1 cellular context compared by ENCODE assay signal in the genomic region with DNA sequence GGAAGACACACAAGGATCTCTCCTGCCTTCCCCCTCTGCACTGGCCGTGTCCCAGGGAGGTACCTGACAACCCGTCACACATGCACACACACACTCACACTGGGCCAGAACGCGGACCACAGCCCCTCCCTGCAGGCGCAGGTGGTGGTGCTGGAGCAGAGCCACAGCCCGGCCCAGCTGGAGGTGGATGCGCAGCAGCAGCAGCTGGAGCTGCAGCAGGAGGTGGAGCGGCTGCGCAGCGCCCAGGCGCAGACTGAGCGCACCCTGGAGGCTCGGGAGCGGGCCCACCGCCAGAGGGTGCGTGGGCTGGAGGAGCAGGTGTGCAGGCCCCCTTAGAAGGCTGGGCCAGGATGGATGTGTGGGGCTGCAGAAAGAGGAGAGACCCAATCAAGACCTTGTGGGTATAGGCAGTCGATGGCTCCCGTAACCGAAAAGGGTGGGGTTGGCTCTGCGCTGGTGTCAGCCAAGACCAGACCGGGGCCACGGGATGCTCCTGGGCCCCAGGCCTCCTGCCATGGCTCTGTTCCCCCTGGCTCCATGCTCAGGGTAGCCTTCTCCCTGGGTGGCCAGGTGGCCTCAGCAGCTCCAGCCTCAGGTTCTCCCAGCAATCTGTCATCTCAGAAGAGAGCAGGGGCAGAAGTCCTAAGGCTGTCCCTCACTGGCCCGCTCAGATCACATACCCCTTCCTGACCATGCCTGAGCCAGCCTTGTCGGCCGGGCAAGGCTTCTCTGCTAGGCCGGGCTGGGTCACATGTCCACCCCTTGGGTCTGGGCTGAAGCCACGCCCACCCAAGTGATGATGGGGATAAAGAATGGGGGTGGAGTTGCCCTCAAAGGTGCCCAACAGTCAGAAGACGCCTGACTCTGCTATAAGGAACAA.
TF ChIP-seq lines count a peak whose summit lies in the region.

No MANE protein-coding gene starts in this region.

TF ChIP-seq in HEK293, 187 proteins besides CTCF, POLR2A, EP300 and RAD21 (continued from another document):
- TF ChIP-seq, protein P1, sequence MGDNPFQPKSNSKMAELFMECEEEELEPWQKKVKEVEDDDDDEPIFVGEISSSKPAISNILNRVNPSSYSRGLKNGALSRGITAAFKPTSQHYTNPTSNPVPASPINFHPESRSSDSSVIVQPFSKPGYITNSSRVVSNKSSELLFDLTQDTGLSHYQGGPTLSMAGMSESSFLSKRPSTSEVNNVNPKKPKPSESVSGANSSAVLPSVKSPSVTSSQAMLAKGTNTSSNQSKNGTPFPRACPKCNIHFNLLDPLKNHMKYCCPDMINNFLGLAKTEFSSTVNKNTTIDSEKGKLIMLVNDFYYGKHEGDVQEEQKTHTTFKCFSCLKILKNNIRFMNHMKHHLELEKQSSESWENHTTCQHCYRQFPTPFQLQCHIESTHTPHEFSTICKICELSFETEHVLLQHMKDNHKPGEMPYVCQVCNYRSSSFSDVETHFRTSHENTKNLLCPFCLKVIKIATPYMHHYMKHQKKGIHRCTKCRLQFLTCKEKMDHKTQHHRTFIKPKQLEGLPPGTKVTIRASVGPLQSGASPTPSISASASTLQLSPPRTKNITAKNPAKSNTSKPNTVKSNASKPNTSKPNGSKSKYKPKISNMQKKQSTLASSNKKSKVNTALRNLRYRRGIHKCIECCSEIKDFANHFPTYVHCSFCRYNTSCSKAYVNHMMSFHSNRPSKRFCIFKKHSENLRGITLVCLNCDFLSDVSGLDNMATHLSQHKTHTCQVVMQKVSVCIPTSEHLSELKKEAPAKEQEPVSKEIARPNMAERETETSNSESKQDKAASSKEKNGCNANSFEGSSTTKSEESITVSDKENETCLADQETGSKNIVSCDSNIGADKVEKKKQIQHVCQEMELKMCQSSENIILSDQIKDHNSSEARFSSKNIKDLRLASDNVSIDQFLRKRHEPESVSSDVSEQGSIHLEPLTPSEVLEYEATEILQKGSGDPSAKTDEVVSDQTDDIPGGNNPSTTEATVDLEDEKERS (tag by site-specific recombination; IDR thresholded peaks at IDR 0.05): no peak
- TF ChIP-seq, protein P2, sequence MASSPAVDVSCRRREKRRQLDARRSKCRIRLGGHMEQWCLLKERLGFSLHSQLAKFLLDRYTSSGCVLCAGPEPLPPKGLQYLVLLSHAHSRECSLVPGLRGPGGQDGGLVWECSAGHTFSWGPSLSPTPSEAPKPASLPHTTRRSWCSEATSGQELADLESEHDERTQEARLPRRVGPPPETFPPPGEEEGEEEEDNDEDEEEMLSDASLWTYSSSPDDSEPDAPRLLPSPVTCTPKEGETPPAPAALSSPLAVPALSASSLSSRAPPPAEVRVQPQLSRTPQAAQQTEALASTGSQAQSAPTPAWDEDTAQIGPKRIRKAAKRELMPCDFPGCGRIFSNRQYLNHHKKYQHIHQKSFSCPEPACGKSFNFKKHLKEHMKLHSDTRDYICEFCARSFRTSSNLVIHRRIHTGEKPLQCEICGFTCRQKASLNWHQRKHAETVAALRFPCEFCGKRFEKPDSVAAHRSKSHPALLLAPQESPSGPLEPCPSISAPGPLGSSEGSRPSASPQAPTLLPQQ (tag by site-specific recombination; IDR thresholded peaks at IDR 0.05): peak; percentile 34; the same call in 1 of the 2 replicates
- TF ChIP-seq ZBTB20 (tag by site-specific recombination; IDR thresholded peaks at IDR 0.05) (no peak), PBX3 (CRISPR knock-in tag; IDR thresholded peaks at IDR 0.05) (no peak), ZNF600 (tag by site-specific recombination; IDR thresholded peaks at IDR 0.05) (peak; percentile 77), ZNF221 (tag by site-specific recombination; IDR thresholded peaks at IDR 0.05; ENCODE audit: borderline replicate concordance) (no peak), ZNF354C (tag by site-specific recombination; IDR thresholded peaks at IDR 0.05; ENCODE audit: borderline replicate concordance, low read depth) (no peak), ZFP69B (tag by site-specific recombination; IDR thresholded peaks at IDR 0.05) (peak; percentile 48; the same call in 1 of the 2 replicates)
